Comparison of ENCODE assay signal across 21 cellular contexts in the genomic region with DNA sequence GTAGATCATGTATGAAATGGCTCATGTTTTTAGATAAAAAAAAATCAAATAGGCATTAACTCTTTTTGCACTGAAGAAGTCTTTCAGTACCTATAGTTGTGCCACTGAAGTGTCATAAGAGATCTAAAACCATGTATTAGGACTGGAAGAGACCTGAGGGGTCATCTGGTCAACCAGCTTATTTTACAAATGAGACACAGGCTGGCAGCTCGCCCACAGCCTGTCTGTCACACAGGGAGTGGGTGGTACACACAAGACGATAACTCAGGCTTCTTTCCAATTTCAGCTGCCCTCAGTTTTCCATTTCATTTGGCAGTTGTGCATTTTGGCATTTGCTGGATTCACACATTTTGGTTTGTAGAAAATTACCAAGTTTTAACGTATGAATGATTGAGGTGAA.
"Had no signal": no experiment of that assay in that cellular context is flagged by ENCODE, and none has a peak within 500 bp of the region (broad histone marks: within the 10 kb centered on the region; RNA-seq: fewer than 3 reads in every experiment).

No MANE protein-coding gene starts in this region.

- DNase-seq: activated CD4-positive, alpha-beta T cell treated with anti-CD3 and anti-CD28 coated beads for 48 hours; activated CD4-positive, CD25-positive, alpha-beta regulatory T cell; activated CD8-positive, alpha-beta T cell treated with anti-CD3 and anti-CD28 coated beads for 36 hours; activated naive CD4-positive, alpha-beta T cell treated with Interleukin-2 at 50 U/mL for 16 hours; activated naive CD8-positive, alpha-beta T cell treated with anti-CD3 and anti-CD28 coated beads, Interleukin-2, amount 10 ng/mL, durations not matched to agents 7 days and 5 days; activated T-cell treated with anti-CD3 and anti-CD28 coated beads, Interleukin-2, amount 50 U/mL, for 1 hour; brain microvascular endothelial cell; colonic mucosa; endodermal cell; foreskin melanocyte; kidney; left lung; occipital lobe had no signal

- H3K9me3 Mint-ChIP-seq: activated CD8-positive, alpha-beta T cell treated with anti-CD3 and anti-CD28 coated beads for 36 hours; activated naive CD8-positive, alpha-beta T cell treated with anti-CD3 and anti-CD28 coated beads, Interleukin-2, amount 10 ng/mL, durations not matched to agents 7 days and 5 days; activated T-helper 17 cell treated with anti-CD3 and anti-CD28 coated beads, Interleukin-2, amount 50 U/mL, for 72 hours; central memory CD8-positive, alpha-beta T cell; mesothelial cell of epicardium; nephron; stimulated activated naive CD8-positive, alpha-beta T cell treated with anti-CD3 and anti-CD28 coated beads, Interleukin-15, Interleukin-2, amounts not matched to agents 100 ng/mL and 50 ng/mL, for 24 hours had no signal

- H3K4me3 Mint-ChIP-seq: activated CD8-positive, alpha-beta T cell treated with anti-CD3 and anti-CD28 coated beads for 36 hours; activated naive CD8-positive, alpha-beta T cell treated with anti-CD3 and anti-CD28 coated beads, Interleukin-2, amount 10 ng/mL, durations not matched to agents 7 days and 5 days; activated T-helper 17 cell treated with anti-CD3 and anti-CD28 coated beads, Interleukin-2, amount 50 U/mL, for 72 hours; central memory CD8-positive, alpha-beta T cell; endodermal cell; mesothelial cell of epicardium; nephron; stimulated activated naive CD8-positive, alpha-beta T cell treated with anti-CD3 and anti-CD28 coated beads, Interleukin-15, Interleukin-2, amounts not matched to agents 100 ng/mL and 50 ng/mL, for 24 hours had no signal

- H3K4me1 Mint-ChIP-seq: endodermal cell, mesothelial cell of epicardium, nephron had no signal

- H3K27ac Mint-ChIP-seq: activated CD8-positive, alpha-beta T cell treated with anti-CD3 and anti-CD28 coated beads for 36 hours; activated naive CD8-positive, alpha-beta T cell treated with anti-CD3 and anti-CD28 coated beads, Interleukin-2, amount 10 ng/mL, durations not matched to agents 7 days and 5 days; activated T-helper 17 cell treated with anti-CD3 and anti-CD28 coated beads, Interleukin-2, amount 50 U/mL, for 72 hours; mesothelial cell of epicardium; nephron; stimulated activated naive CD8-positive, alpha-beta T cell treated with anti-CD3 and anti-CD28 coated beads, Interleukin-15, Interleukin-2, amounts not matched to agents 100 ng/mL and 50 ng/mL, for 24 hours had no signal

- H3K27me3 Mint-ChIP-seq: activated CD8-positive, alpha-beta T cell treated with anti-CD3 and anti-CD28 coated beads for 36 hours; activated naive CD8-positive, alpha-beta T cell treated with anti-CD3 and anti-CD28 coated beads, Interleukin-2, amount 10 ng/mL, durations not matched to agents 7 days and 5 days; activated T-helper 17 cell treated with anti-CD3 and anti-CD28 coated beads, Interleukin-2, amount 50 U/mL, for 72 hours; central memory CD8-positive, alpha-beta T cell; stimulated activated naive CD8-positive, alpha-beta T cell treated with anti-CD3 and anti-CD28 coated beads, Interleukin-15, Interleukin-2, amounts not matched to agents 100 ng/mL and 50 ng/mL, for 24 hours had no signal

- H3K36me3 ChIP-seq: brain microvascular endothelial cell, colonic mucosa, left lung, right atrium auricular region, tibial nerve had no signal

- H3K27ac ChIP-seq: brain microvascular endothelial cell, colonic mucosa, epithelial cell of prostate, left lung, right atrium auricular region, tibial nerve had no signal

- H3K4me3 ChIP-seq: colonic mucosa, left lung, right atrium auricular region, tibial nerve had no signal

- H3K4me1 ChIP-seq: colonic mucosa, left lung, right atrium auricular region, tibial nerve had no signal

- H3K9me3 ChIP-seq: colonic mucosa, left lung, right atrium auricular region, tibial nerve had no signal

- ATAC-seq: activated CD8-positive, alpha-beta T cell treated with anti-CD3 and anti-CD28 coated beads for 36 hours; activated T-helper 17 cell treated with anti-CD3 and anti-CD28 coated beads, Interleukin-2, amount 50 U/mL, for 72 hours; left lung had no signal

- H3K27me3 ChIP-seq: brain microvascular endothelial cell, colonic mucosa, left lung, right atrium auricular region, tibial nerve had no signal
